Comparison of ENCODE assay signal across 20 cellular contexts in genomic region chr14:42994001-42994736, GRCh38.
A peak's percentile ranks its signal among the peaks of the same experiment; 100 is the strongest.
DNase-seq lines count a peak whose midpoint lies in the region; ATAC-seq and TF ChIP-seq lines count a peak whose summit lies in the region.
"Had no signal": no experiment of that assay in that cellular context is flagged by ENCODE, and none has a peak within 500 bp of the region (broad histone marks: within the 10 kb centered on the region; RNA-seq: fewer than 3 reads in every experiment).

No MANE protein-coding gene starts in this region.

- intact Hi-C loops in psoas muscle (cut with DNase I) = no loop called here
- intact Hi-C loops in activated CD4-positive, alpha-beta memory T cell treated with anti-CD3 and anti-CD28 coated beads for 36 hours (cut with micrococcal nuclease) = no loop called here

- H3K36me3 ChIP-seq in GM23248 (ENCODE audit: low read depth) = no peaks in the 10 kb centered on the region
- no peaks in the 10 kb centered on the region for H3K36me3 ChIP-seq in mesenchymal stem cell (ENCODE audit: control insufficient read depth in 1 of 2, insufficient read depth in 2 of 2, low read depth in 1 of 2, low read length in 2 of 2)
- H3K36me3 ChIP-seq in psoas muscle (ENCODE audit: insufficient read depth in 1 of 2, low read depth in 1 of 2) = no peaks in the 10 kb centered on the region
- H3K36me3 ChIP-seq: right lobe of liver had no signal

- no peak overlapping the region for H4K8ac ChIP-seq in mesenchymal stem cell (ENCODE audit: low read length)

- peak; percentile 43 for DNase-seq in GM23248
- peak; percentile 1 for DNase-seq in MV-4-11 (lab: John Stamatoyannopoulos, UW)
- DNase-seq in epidermal melanocyte (ENCODE audit: insufficient read length, low spot score) = peak; percentile 17
- DNase-seq in mesenchymal stem cell = peak; percentile 75
- DNase-seq in UCSD-AML1 (lab: John Stamatoyannopoulos, UW; ENCODE audit: unreplicated experiment) = no peak
- no peak for DNase-seq in psoas muscle
- DNase-seq in activated naive CD4-positive, alpha-beta T cell treated with Interleukin-2 at 50 U/mL for 16 hours = no peak
- no peak for DNase-seq in activated CD4-positive, alpha-beta memory T cell treated with anti-CD3 and anti-CD28 coated beads for 36 hours
- DNase-seq: activated CD4-positive, CD25-positive, alpha-beta regulatory T cell; activated effector memory CD4-positive, alpha-beta T cell treated with Interleukin-2 at 50 U/mL for 16 hours; AML-193; hypothalamus; midbrain; NCI-H1048; right lobe of liver; RPMI8226; stimulated activated CD4-positive, alpha-beta T cell treated with anti-CD3 and anti-CD28 coated beads, Interleukin-4, amount 100 ng/mL, for 1 hour; T-helper 1 cell; testis had no signal

- no peaks in the 10 kb centered on the region for H3F3A ChIP-seq in GM23248 (ENCODE audit: insufficient read depth)

- H3K4me1 Mint-ChIP-seq in activated CD4-positive, alpha-beta memory T cell treated with anti-CD3 and anti-CD28 coated beads for 36 hours (ENCODE audit: low read depth) = no peaks in the 10 kb centered on the region

- H2BK5ac ChIP-seq in mesenchymal stem cell (ENCODE audit: low read depth, low read length, poor library complexity, severe bottlenecking) = no peak overlapping the region

- H3K23ac ChIP-seq in mesenchymal stem cell (ENCODE audit: low read length in 2 of 2) = no peak overlapping the region

- no peak overlapping the region for H2AK5ac ChIP-seq in mesenchymal stem cell (ENCODE audit: low read length, severe bottlenecking)

- no peak for TF ChIP-seq CTCF in psoas muscle (IDR thresholded peaks at IDR 0.05)

- no peak overlapping the region for H3K4me3 Mint-ChIP-seq in activated CD4-positive, alpha-beta memory T cell treated with anti-CD3 and anti-CD28 coated beads for 36 hours

- H3K27ac ChIP-seq in GM23248 = no peak overlapping the region
- H3K27ac ChIP-seq in mesenchymal stem cell (ENCODE audit: low read length, poor library complexity, severe bottlenecking) = peak overlapping the region; percentile 63
- no peak overlapping the region for H3K27ac ChIP-seq in psoas muscle
- H3K27ac ChIP-seq: coronary artery, right lobe of liver, testis had no signal

- H3K27ac Mint-ChIP-seq in activated CD4-positive, alpha-beta memory T cell treated with anti-CD3 and anti-CD28 coated beads for 36 hours = no peak overlapping the region

- H4K20me1 ChIP-seq in GM23248 (ENCODE audit: insufficient read depth) = no peaks in the 10 kb centered on the region

- in situ Hi-C loops in GM23248 (cut with MboI) = no loop called here

- no peak overlapping the region for H4K91ac ChIP-seq in mesenchymal stem cell (ENCODE audit: low read length)

- WGBS in GM23248 (ENCODE audit: low coverage in 1 of 2, low lambda C conversion rate in 2 of 2, missing lambda C conversion rate in 2 of 2), 2 experiments = 7 to 11% methylated on average over 3 of the region's 3 CpGs
- WGBS in mesenchymal stem cell = 36% methylated on average over 2 of the region's 3 CpGs
- WGBS in psoas muscle, 3 donors = 54 to 67% (median 65%) methylated on average over 3 of the region's 3 CpGs

- H3K79me2 ChIP-seq in GM23248 (ENCODE audit: insufficient read depth) = no peaks in the 10 kb centered on the region

- no peak overlapping the region for H3K18ac ChIP-seq in mesenchymal stem cell (ENCODE audit: low read depth in 1 of 2, low read length in 2 of 2)

- POLR2A ChIA-PET in activated CD4-positive, alpha-beta memory T cell treated with anti-CD3 and anti-CD28 coated beads for 36 hours (lab: Charles Lee) = no interaction called here

- no peaks in the 10 kb centered on the region for H3K36me3 Mint-ChIP-seq in activated CD4-positive, alpha-beta memory T cell treated with anti-CD3 and anti-CD28 coated beads for 36 hours

- no peaks in the 10 kb centered on the region for H3K27me3 Mint-ChIP-seq in activated CD4-positive, alpha-beta memory T cell treated with anti-CD3 and anti-CD28 coated beads for 36 hours

- no peak overlapping the region for H3K14ac ChIP-seq in mesenchymal stem cell (ENCODE audit: low read length in 2 of 2)

- H3K4me3 ChIP-seq in GM23248 (no peak overlapping the region), mesenchymal stem cell (ENCODE audit: insufficient read depth in 1 of 2, low read depth in 1 of 2, low read length in 2 of 2) (no peak overlapping the region), psoas muscle (no peak overlapping the region)
- H3K4me3 ChIP-seq: coronary artery, right lobe of liver, testis had no signal

- peaks cover 6% of the 10 kb centered on the region for H3K9me3 Mint-ChIP-seq in activated CD4-positive, alpha-beta memory T cell treated with anti-CD3 and anti-CD28 coated beads for 36 hours

- no peak overlapping the region for H2BK15ac ChIP-seq in mesenchymal stem cell (ENCODE audit: low read depth, poor library complexity, severe bottlenecking)

- no peaks in the 10 kb centered on the region for H3K79me1 ChIP-seq in mesenchymal stem cell (replicated peaks; ENCODE audit: low read length, poor library complexity, severe bottlenecking)

- H3K4me1 ChIP-seq in GM23248 (ENCODE audit: insufficient read depth) = no peaks in the 10 kb centered on the region
- H3K4me1 ChIP-seq in mesenchymal stem cell (ENCODE audit: control insufficient read depth, insufficient read depth, low read depth, low read length) = no peaks in the 10 kb centered on the region
- H3K4me1 ChIP-seq in psoas muscle = no peaks in the 10 kb centered on the region
- H3K4me1 ChIP-seq: right lobe of liver, testis had no signal

- ATAC-seq in psoas muscle = no peak
- ATAC-seq: right lobe of liver had no signal

- CTCF ChIA-PET in activated CD4-positive, alpha-beta memory T cell treated with anti-CD3 and anti-CD28 coated beads for 36 hours (lab: Charles Lee) = no interaction called here

- H3K27me3 ChIP-seq in GM23248 (replicated peaks; ENCODE audit: insufficient read depth) = no peaks in the 10 kb centered on the region
- H3K27me3 ChIP-seq in mesenchymal stem cell (ENCODE audit: control insufficient read depth in 1 of 2, insufficient read depth in 1 of 2, low read length in 2 of 2) = no peaks in the 10 kb centered on the region
- no peaks in the 10 kb centered on the region for H3K27me3 ChIP-seq in psoas muscle (ENCODE audit: insufficient read depth in 3 of 3, low read length in 2 of 3)
- H3K27me3 ChIP-seq: right lobe of liver, testis had no signal

- no peak overlapping the region for H2BK12ac ChIP-seq in mesenchymal stem cell (ENCODE audit: low read length in 2 of 2)

- H3K9ac ChIP-seq in GM23248 (no peak overlapping the region), mesenchymal stem cell (ENCODE audit: low read length) (no peak overlapping the region)

- H3K4me2 ChIP-seq in GM23248 (ENCODE audit: unreplicated experiment) (no peak overlapping the region), mesenchymal stem cell (ENCODE audit: low read length, poor library complexity, severe bottlenecking) (no peak overlapping the region)

- no peak overlapping the region for H2AFZ ChIP-seq in GM23248
- no peak overlapping the region for H2AFZ ChIP-seq in mesenchymal stem cell (ENCODE audit: low read depth, low read length)

- H3K9me3 ChIP-seq in GM23248 (ENCODE audit: low read depth) (no peaks in the 10 kb centered on the region), mesenchymal stem cell (ENCODE audit: control insufficient read depth, low read length) (peaks cover 19% of the 10 kb centered on the region), psoas muscle (no peaks in the 10 kb centered on the region)
- H3K9me3 ChIP-seq: right lobe of liver, testis had no signal

- no peak overlapping the region for H2BK120ac ChIP-seq in mesenchymal stem cell (ENCODE audit: low read depth, low read length)

- H3K9me2 ChIP-seq in GM23248 (ENCODE audit: insufficient read depth) = no peaks in the 10 kb centered on the region

- H3K4ac ChIP-seq in mesenchymal stem cell (ENCODE audit: low read depth in 1 of 2, low read length in 2 of 2) = no peak overlapping the region

Comparison
In these comparisons a context has a peak if more than half of its experiments do, and no peak if none do; other contexts are left out.
1. DNase-seq: peak in GM23248 (single experiment), MV-4-11 (single experiment), epidermal melanocyte (single experiment) and mesenchymal stem cell (single experiment); none in UCSD-AML1 (single experiment), psoas muscle (0 of 2), activated naive CD4-positive, alpha-beta T cell treated with Interleukin-2 at 50 U/mL for 16 hours (single experiment) and activated CD4-positive, alpha-beta memory T cell treated with anti-CD3 and anti-CD28 coated beads for 36 hours (single experiment).